34 cellular contexts compared by ENCODE assay signal in genomic region chr10:48731654-48732053, GRCh38. TPM values are rescaled to one million over a fixed set of nuclear protein-coding genes. Genes with fewer than 3 reads are reported as not detected.
"Had no signal": no experiment of that assay in that cellular context is flagged by ENCODE, and none has a peak within 500 bp of the region (broad histone marks: within the 10 kb centered on the region; RNA-seq: fewer than 3 reads in every experiment).

No MANE protein-coding gene starts in this region.

- H3K4me1 Mint-ChIP-seq: activated B cell treated with CpG ODN at 0.5 μM for 24 hours; activated CD4-positive, alpha-beta T cell treated with anti-CD3 and anti-CD28 coated beads, Interleukin-2, amount 10 ng/mL, durations not matched to agents 24 days and 14 days; activated naive CD8-positive, alpha-beta T cell treated with anti-CD3 and anti-CD28 coated beads for 36 hours; activated T-helper 17 cell treated with anti-CD3 and anti-CD28 coated beads, Interleukin-2, amount 50 U/mL, for 72 hours had no signal

- H3K9me3 ChIP-seq: adrenal gland, body of pancreas, breast epithelium had no signal

- H3K27me3 ChIP-seq: adrenal gland, body of pancreas, brain microvascular endothelial cell, breast epithelium had no signal

- H3K4me3 Mint-ChIP-seq: activated B cell treated with CpG ODN at 0.5 μM for 24 hours; activated CD4-positive, alpha-beta memory T cell treated with anti-CD3 and anti-CD28 coated beads for 36 hours; activated CD4-positive, alpha-beta T cell treated with anti-CD3 and anti-CD28 coated beads, Interleukin-2, amount 10 ng/mL, durations not matched to agents 24 days and 14 days; activated naive CD4-positive, alpha-beta T cell treated with anti-CD3 and anti-CD28 coated beads for 36 hours; activated naive CD8-positive, alpha-beta T cell treated with anti-CD3 and anti-CD28 coated beads for 36 hours; activated T-helper 1 cell treated with anti-CD3 and anti-CD28 coated beads, Interleukin-12 subunit alpha, Interleukin-12 subunit beta, Interleukin-2, Interleukin-4 antibody, amounts not matched to agents 30 ng/mL and 10 ng/mL and 1 ng/mL, durations not matched to agents 14 hours and 24 hours and 36 hours; activated T-helper 17 cell treated with anti-CD3 and anti-CD28 coated beads, Interleukin-2, amount 50 U/mL, for 72 hours; T-helper 1 cell treated with Interleukin-12 subunit alpha and Interleukin-12 subunit beta and Interleukin-4 antibody, amounts not matched to agents 30 μg/mL and 1 μg/mL, for 36 hours; T-helper 2 cell treated with Interferon-gamma antibody and Interleukin-4, amounts not matched to agents 5 μg/mL and 100 μg/mL, for 36 hours had no signal

- H3K27me3 Mint-ChIP-seq: activated B cell treated with CpG ODN at 0.5 μM for 24 hours; activated CD4-positive, alpha-beta T cell treated with anti-CD3 and anti-CD28 coated beads, Interleukin-2, amount 10 ng/mL, durations not matched to agents 24 days and 14 days; activated naive CD8-positive, alpha-beta T cell treated with anti-CD3 and anti-CD28 coated beads for 36 hours had no signal

- H3K9me3 Mint-ChIP-seq: activated B cell treated with CpG ODN at 0.5 μM for 24 hours; activated CD4-positive, alpha-beta memory T cell treated with anti-CD3 and anti-CD28 coated beads for 36 hours; activated CD4-positive, alpha-beta T cell treated with anti-CD3 and anti-CD28 coated beads, Interleukin-2, amount 10 ng/mL, durations not matched to agents 24 days and 14 days; activated naive CD4-positive, alpha-beta T cell treated with anti-CD3 and anti-CD28 coated beads for 36 hours; activated naive CD4-positive, alpha-beta T cell treated with anti-CD3 and anti-CD28 coated beads, Interleukin-2, amount 50 U/mL, for 72 hours; activated naive CD8-positive, alpha-beta T cell treated with anti-CD3 and anti-CD28 coated beads for 36 hours; activated T-helper 1 cell treated with anti-CD3 and anti-CD28 coated beads, Interleukin-12 subunit alpha, Interleukin-12 subunit beta, Interleukin-2, Interleukin-4 antibody, amounts not matched to agents 30 ng/mL and 10 ng/mL and 1 ng/mL, durations not matched to agents 14 hours and 24 hours and 36 hours; activated T-helper 17 cell treated with anti-CD3 and anti-CD28 coated beads, Interleukin-2, amount 50 U/mL, for 72 hours; T-helper 1 cell treated with Interleukin-12 subunit alpha and Interleukin-12 subunit beta and Interleukin-4 antibody, amounts not matched to agents 30 μg/mL and 1 μg/mL, for 36 hours; T-helper 2 cell treated with Interferon-gamma antibody and Interleukin-4, amounts not matched to agents 5 μg/mL and 100 μg/mL, for 36 hours had no signal

- ATAC-seq: activated naive CD4-positive, alpha-beta T cell treated with anti-CD3 and anti-CD28 coated beads, Interleukin-2, amount 50 U/mL, for 72 hours; activated T-helper 17 cell treated with anti-CD3 and anti-CD28 coated beads, Interleukin-2, amount 50 U/mL, for 72 hours; body of pancreas had no signal

- DNase-seq: activated B cell treated with CpG ODN at 0.5 μM for 24 hours; activated CD4-positive, alpha-beta memory T cell treated with anti-CD3 and anti-CD28 coated beads for 36 hours; activated CD4-positive, alpha-beta T cell treated with anti-CD3 and anti-CD28 coated beads for 4 hours; activated CD4-positive, alpha-beta T cell treated with anti-CD3 and anti-CD28 coated beads, Interleukin-2, amount 10 ng/mL, durations not matched to agents 24 days and 14 days; activated CD4-positive, alpha-beta T cell treated with anti-CD3 and anti-CD28 coated beads, Interleukin-2, amount 50 U/mL, for 1 hour; activated CD4-positive, alpha-beta T cell treated with anti-CD3 and anti-CD28 coated beads, Interleukin-2, amount 50 U/mL, for 4 hours; activated CD4-positive, CD25-positive, alpha-beta regulatory T cell treated with anti-CD3 and anti-CD28 coated beads, Interleukin-2, amount 50 U/mL, for 72 hours; activated CD8-positive, alpha-beta memory T cell treated with anti-CD3 and anti-CD28 coated beads, Interleukin-2, amount 50 U/mL, for 4 hours; activated effector memory CD4-positive, alpha-beta T cell treated with anti-CD3 and anti-CD28 coated beads, Interleukin-2, amount 50 U/mL, for 16 hours; activated gamma-delta T cell treated with Interleukin-2 at 50 U/mL for 16 hours; activated naive CD4-positive, alpha-beta T cell; activated naive CD4-positive, alpha-beta T cell treated with anti-CD3 and anti-CD28 coated beads for 36 hours; activated naive CD4-positive, alpha-beta T cell treated with anti-CD3 and anti-CD28 coated beads, Interleukin-2, amount 50 U/mL, for 16 hours; activated naive CD8-positive, alpha-beta T cell treated with anti-CD3 and anti-CD28 coated beads for 36 hours; activated T-cell treated with anti-CD3 and anti-CD28 coated beads for 4 hours; activated T-cell treated with anti-CD3 and anti-CD28 coated beads, Interleukin-2, amount 50 U/mL, for 1 hour; activated T-cell treated with anti-CD3 and anti-CD28 coated beads, Interleukin-2, amount 50 U/mL, for 48 hours; adrenal gland; amniotic stem cell; aorta; body of pancreas; brain microvascular endothelial cell; central memory CD4-positive, alpha-beta T cell; SW 1271; T-helper 1 cell; T-helper 2 cell; T-helper 9 cell had no signal

- H3K4me1 ChIP-seq: adrenal gland, body of pancreas, breast epithelium had no signal

- H3K4me3 ChIP-seq: adrenal gland, body of pancreas, breast epithelium had no signal

- H3K27ac Mint-ChIP-seq: activated B cell treated with CpG ODN at 0.5 μM for 24 hours; activated CD4-positive, alpha-beta memory T cell treated with anti-CD3 and anti-CD28 coated beads for 36 hours; activated CD4-positive, alpha-beta T cell treated with anti-CD3 and anti-CD28 coated beads, Interleukin-2, amount 10 ng/mL, durations not matched to agents 24 days and 14 days; activated naive CD4-positive, alpha-beta T cell treated with anti-CD3 and anti-CD28 coated beads for 36 hours; activated naive CD4-positive, alpha-beta T cell treated with anti-CD3 and anti-CD28 coated beads, Interleukin-2, amount 50 U/mL, for 72 hours; activated naive CD8-positive, alpha-beta T cell treated with anti-CD3 and anti-CD28 coated beads for 36 hours; activated T-helper 1 cell treated with anti-CD3 and anti-CD28 coated beads, Interleukin-12 subunit alpha, Interleukin-12 subunit beta, Interleukin-2, Interleukin-4 antibody, amounts not matched to agents 30 ng/mL and 10 ng/mL and 1 ng/mL, durations not matched to agents 14 hours and 24 hours and 36 hours; activated T-helper 17 cell treated with anti-CD3 and anti-CD28 coated beads, Interleukin-2, amount 50 U/mL, for 72 hours; T-helper 1 cell treated with Interleukin-12 subunit alpha and Interleukin-12 subunit beta and Interleukin-4 antibody, amounts not matched to agents 30 μg/mL and 1 μg/mL, for 36 hours; T-helper 2 cell treated with Interferon-gamma antibody and Interleukin-4, amounts not matched to agents 5 μg/mL and 100 μg/mL, for 36 hours had no signal

- H3K36me3 ChIP-seq: adrenal gland, brain microvascular endothelial cell, breast epithelium had no signal

- H3K36me3 Mint-ChIP-seq: activated CD4-positive, alpha-beta memory T cell treated with anti-CD3 and anti-CD28 coated beads for 36 hours; activated naive CD4-positive, alpha-beta T cell treated with anti-CD3 and anti-CD28 coated beads, Interleukin-2, amount 50 U/mL, for 72 hours; activated naive CD8-positive, alpha-beta T cell treated with anti-CD3 and anti-CD28 coated beads for 36 hours had no signal

- H3K27ac ChIP-seq: adrenal gland, body of pancreas, brain microvascular endothelial cell, breast epithelium, VCaP had no signal

RNA-seq across cellular contexts. Expression of gene WDFY4, which starts 47.0 kb away (rescaled TPM):
- total RNA-seq: activated CD4-positive, alpha-beta memory T cell treated with anti-CD3 and anti-CD28 coated beads for 36 hours had no signal
